ENCODE assay signal across 8 cellular contexts in genomic region chr3:43907508-43907858, GRCh38.
DNase-seq lines count a peak whose midpoint lies in the region; ATAC-seq and TF ChIP-seq lines count a peak whose summit lies in the region.
"Had no signal": no experiment of that assay in that cellular context is flagged by ENCODE, and none has a peak within 500 bp of the region (broad histone marks: within the 10 kb centered on the region; RNA-seq: fewer than 3 reads in every experiment).

No MANE protein-coding gene starts in this region.

- H3K4me3 Mint-ChIP-seq in activated naive CD8-positive, alpha-beta T cell treated with anti-CD3 and anti-CD28 coated beads for 36 hours = no peak overlapping the region
- H3K4me3 Mint-ChIP-seq in activated CD8-positive, alpha-beta memory T cell treated with anti-CD3 and anti-CD28 coated beads, Interleukin-2, amount 10 ng/mL, durations not matched to agents 7 days and 5 days = no peak overlapping the region
- H3K4me3 Mint-ChIP-seq: T-cell had no signal

- H3K27ac ChIP-seq in uterus = no peak overlapping the region

- H3K4me1 Mint-ChIP-seq in activated naive CD8-positive, alpha-beta T cell treated with anti-CD3 and anti-CD28 coated beads for 36 hours = no peaks in the 10 kb centered on the region
- H3K4me1 Mint-ChIP-seq in activated CD8-positive, alpha-beta memory T cell treated with anti-CD3 and anti-CD28 coated beads, Interleukin-2, amount 10 ng/mL, durations not matched to agents 7 days and 5 days = no peaks in the 10 kb centered on the region
- H3K4me1 Mint-ChIP-seq: T-cell had no signal

- no peaks in the 10 kb centered on the region for H3K27me3 ChIP-seq in uterus

- H3K4me1 ChIP-seq in uterus = no peaks in the 10 kb centered on the region

- TF ChIP-seq CTCF in uterus (IDR thresholded peaks at IDR 0.05) = no peak

- no peaks in the 10 kb centered on the region for H3K9me3 Mint-ChIP-seq in activated naive CD8-positive, alpha-beta T cell treated with anti-CD3 and anti-CD28 coated beads for 36 hours
- no peaks in the 10 kb centered on the region for H3K9me3 Mint-ChIP-seq in activated CD8-positive, alpha-beta memory T cell treated with anti-CD3 and anti-CD28 coated beads, Interleukin-2, amount 10 ng/mL, durations not matched to agents 7 days and 5 days (ENCODE audit: low read depth)
- H3K9me3 Mint-ChIP-seq: T-cell had no signal

- H3K36me3 Mint-ChIP-seq in activated naive CD8-positive, alpha-beta T cell treated with anti-CD3 and anti-CD28 coated beads for 36 hours = no peaks in the 10 kb centered on the region
- no peaks in the 10 kb centered on the region for H3K36me3 Mint-ChIP-seq in activated CD8-positive, alpha-beta memory T cell treated with anti-CD3 and anti-CD28 coated beads, Interleukin-2, amount 10 ng/mL, durations not matched to agents 7 days and 5 days
- H3K36me3 Mint-ChIP-seq: T-cell had no signal

- no peaks in the 10 kb centered on the region for H3K9me3 ChIP-seq in uterus

- ATAC-seq in GM19324 (IDR thresholded peaks at IDR 0.05; ENCODE audit: low FRiP score, unreplicated experiment) (peak; percentile 72), HG02798 (IDR thresholded peaks at IDR 0.05; ENCODE audit: poor library complexity, unreplicated experiment) (peak; percentile 87)
- ATAC-seq in activated CD8-positive, alpha-beta memory T cell treated with anti-CD3 and anti-CD28 coated beads, Interleukin-2, amount 10 ng/mL, durations not matched to agents 7 days and 5 days = no peak
- ATAC-seq: T-cell had no signal

- TF ChIP-seq POLR2A in uterus (IDR thresholded peaks at IDR 0.05) = no peak

- no peak overlapping the region for H3K27ac Mint-ChIP-seq in activated naive CD8-positive, alpha-beta T cell treated with anti-CD3 and anti-CD28 coated beads for 36 hours
- no peak overlapping the region for H3K27ac Mint-ChIP-seq in activated CD8-positive, alpha-beta memory T cell treated with anti-CD3 and anti-CD28 coated beads, Interleukin-2, amount 10 ng/mL, durations not matched to agents 7 days and 5 days
- H3K27ac Mint-ChIP-seq: T-cell had no signal

- no peak overlapping the region for H3K4me3 ChIP-seq in uterus

- in situ Hi-C loops in KBM-7 (cut with MboI; ENCODE audit: low pct_unique_long_range_greater_than_20kb, low sequenced_read_pairs) = no loop called here

- intact Hi-C loops in uterus (cut with DNase I; ENCODE audit: low total_unique reads) = no loop called here

- H3K27me3 Mint-ChIP-seq in activated naive CD8-positive, alpha-beta T cell treated with anti-CD3 and anti-CD28 coated beads for 36 hours = peaks cover 12% of the 10 kb centered on the region
- peaks cover 15% of the 10 kb centered on the region for H3K27me3 Mint-ChIP-seq in activated CD8-positive, alpha-beta memory T cell treated with anti-CD3 and anti-CD28 coated beads, Interleukin-2, amount 10 ng/mL, durations not matched to agents 7 days and 5 days

- DNase-seq in KBM-7 = peak; percentile 73
- no peak for DNase-seq in activated naive CD8-positive, alpha-beta T cell treated with anti-CD3 and anti-CD28 coated beads for 36 hours
- no peak for DNase-seq in uterus
- DNase-seq in activated CD8-positive, alpha-beta memory T cell treated with anti-CD3 and anti-CD28 coated beads, Interleukin-2, amount 10 ng/mL, durations not matched to agents 7 days and 5 days = no peak
- DNase-seq in stimulated activated CD4-positive, alpha-beta T cell treated with anti-CD3 and anti-CD28 coated beads, Interleukin-4, amount 100 ng/mL, for 1 hour = no peak
- DNase-seq: T-cell had no signal

- no peaks in the 10 kb centered on the region for H3K36me3 ChIP-seq in uterus

- CTCF ChIA-PET in activated CD8-positive, alpha-beta memory T cell treated with anti-CD3 and anti-CD28 coated beads, Interleukin-2, amount 10 ng/mL, durations not matched to agents 7 days and 5 days (lab: Charles Lee) = no interaction called here
